8 cellular contexts compared by ENCODE assay signal in genomic region chr15:83837946-83838571, GRCh38.
DNase-seq lines count a peak whose midpoint lies in the region; ATAC-seq, FAIRE-seq and TF ChIP-seq lines count a peak whose summit lies in the region.

No MANE protein-coding gene starts in this region.

- DNase-seq in Caki2 (ENCODE audit: low read depth) (peak; percentile 22), HCT116 (ENCODE audit: low read depth, low spot score) (peak; percentile 51), WTC11 (ENCODE audit: low spot score) (peak; percentile 67)
- DNase-seq in activated T-cell treated with anti-CD3 and anti-CD28 coated beads, Interleukin-2, amount 50 U/mL, for 72 hours: no peak

- H3K36me3 ChIP-seq in HCT116 (ENCODE audit: control insufficient read depth in 1 of 2, insufficient read depth in 2 of 2, low read length in 2 of 2): no peaks in the 10 kb centered on the region

- no TSS peak for BruUV-seq in HCT116 (replicated peaks; lab: Mats Ljungman, UMichigan)

- H3K4me1 ChIP-seq in HCT116 (ENCODE audit: control insufficient read depth in 1 of 2, insufficient read depth in 2 of 2, low read length in 2 of 2): no peaks in the 10 kb centered on the region

- H3K27me3 ChIP-seq in HCT116 (ENCODE audit: insufficient read depth, low read length): peaks cover 11% of the 10 kb centered on the region; the same call in 1 of the 2 replicates

- no peak for TF ChIP-seq POLR2A in HCT116 (IDR thresholded peaks at IDR 0.05; ENCODE audit: borderline replicate concordance, extremely low read depth, insufficient read depth, insufficient read length)

- H3K4me3 Mint-ChIP-seq in WTC11: no peak overlapping the region
- H3K4me3 Mint-ChIP-seq in activated T-cell treated with anti-CD3 and anti-CD28 coated beads, Interleukin-2, amount 50 U/mL, for 72 hours: no peak overlapping the region

- intact Hi-C loops in HCT116 (cut with micrococcal nuclease): loop anchor here (2.0 kb wide), 1 partner anchor 273 kb away; no protein-coding TSS in a partner anchor

- no peaks in the 10 kb centered on the region for H4K20me1 ChIP-seq in HCT116 (ENCODE audit: insufficient read depth)

- H3K4me1 Mint-ChIP-seq in WTC11: peaks cover 4% of the 10 kb centered on the region
- H3K4me1 Mint-ChIP-seq in activated T-cell treated with anti-CD3 and anti-CD28 coated beads, Interleukin-2, amount 50 U/mL, for 72 hours (ENCODE audit: low read depth): no peaks in the 10 kb centered on the region

- TF ChIP-seq RAD21 in HCT116 (IDR thresholded peaks at IDR 0.05; ENCODE audit: low read depth): peak; percentile 52

- TF ChIP-seq CTCF in HCT116 (IDR thresholded peaks at IDR 0.05 in 2 of 3, conservative IDR thresholded peaks at IDR 0.05 in 1 of 3; ENCODE audit: borderline replicate concordance in 1 of 3, insufficient read depth in 1 of 3, low read depth in 2 of 3, low read length in 2 of 3) (peak; percentile 45 to 78 (median 76); a peak in 5 of 6 replicates), WTC11 (IDR thresholded peaks at IDR 0.05) (no peak)

- H3K4me2 ChIP-seq in HCT116 (ENCODE audit: low read length): 0 out of 2 replicates have a peak overlapping the region, but pooled peaks have one; percentile 0

- no peaks in the 10 kb centered on the region for H3K36me3 Mint-ChIP-seq in WTC11
- no peaks in the 10 kb centered on the region for H3K36me3 Mint-ChIP-seq in activated T-cell treated with anti-CD3 and anti-CD28 coated beads, Interleukin-2, amount 50 U/mL, for 72 hours (ENCODE audit: insufficient read depth in 2 of 2)

- H3K9me3 ChIP-seq in HCT116 (ENCODE audit: control insufficient read depth in 1 of 2, insufficient read depth in 1 of 2, low read depth in 1 of 2, low read length in 2 of 2): no peaks in the 10 kb centered on the region

- H3K4me3 ChIP-seq in HCT116 (replicated peaks in 1 of 2; ENCODE audit: low read depth in 1 of 2, low read length in 2 of 2): no peak overlapping the region

- no peaks in the 10 kb centered on the region for H3K9me3 Mint-ChIP-seq in WTC11
- H3K9me3 Mint-ChIP-seq in activated T-cell treated with anti-CD3 and anti-CD28 coated beads, Interleukin-2, amount 50 U/mL, for 72 hours: no peaks in the 10 kb centered on the region

- POLR2A ChIA-PET in HCT116 (lab: Charles Lee) (no interaction called here), WTC11 (lab: Charles Lee) (no interaction called here)

- in situ Hi-C loops in Caki2 (cut with HindIII; ENCODE audit: low pct_unique_long_range_greater_than_20kb, low sequenced_read_pairs): no loop called here

- H3K9me2 ChIP-seq in HCT116 (ENCODE audit: insufficient read depth): no peaks in the 10 kb centered on the region

- H3K27me3 Mint-ChIP-seq in WTC11 (ENCODE audit: low read depth): no peaks in the 10 kb centered on the region
- no peaks in the 10 kb centered on the region for H3K27me3 Mint-ChIP-seq in activated T-cell treated with anti-CD3 and anti-CD28 coated beads, Interleukin-2, amount 50 U/mL, for 72 hours (ENCODE audit: low read depth)

- CTCF ChIA-PET in HCT116 (lab: Charles Lee): interaction anchor here (0.7 to 2.9 kb wide), 10 partner anchors 9 to 401 kb away, joined by 3 to 9 read pairs (median 3); no protein-coding TSS in a partner anchor
- CTCF ChIA-PET in WTC11 (lab: Charles Lee): interaction anchor here (0.7 to 2.1 kb wide), 4 partner anchors 104 to 197 kb away, joined by 3 to 10 read pairs (median 4); no protein-coding TSS in a partner anchor

- H3K27ac Mint-ChIP-seq in WTC11: no peak overlapping the region
- no peak overlapping the region for H3K27ac Mint-ChIP-seq in activated T-cell treated with anti-CD3 and anti-CD28 coated beads, Interleukin-2, amount 50 U/mL, for 72 hours

- ATAC-seq in HCT116 (peak; percentile 99), WTC11 (peak; percentile 95), GM19467 (IDR thresholded peaks at IDR 0.05; ENCODE audit: unreplicated experiment) (no peak), HG03432 (IDR thresholded peaks at IDR 0.05; ENCODE audit: unreplicated experiment) (no peak), GM21723 (IDR thresholded peaks at IDR 0.05; ENCODE audit: unreplicated experiment) (no peak)
- no peak for ATAC-seq in activated T-cell treated with anti-CD3 and anti-CD28 coated beads, Interleukin-2, amount 50 U/mL, for 72 hours (replicated peaks in 1 of 2)

- FAIRE-seq in islet of Langerhans (lab: Jason Lieb, UNC): peak; percentile 55

- no peak overlapping the region for H3K9ac ChIP-seq in HCT116 (ENCODE audit: low read length)

- no peaks in the 10 kb centered on the region for H3K79me2 ChIP-seq in HCT116 (ENCODE audit: insufficient read depth, low read length)

- H2AFZ ChIP-seq in HCT116 (ENCODE audit: low read depth, low read length, poor library complexity, severe bottlenecking): peak overlapping the region; percentile 84

- RAD21 ChIA-PET in HCT116 (lab: Charles Lee; ENCODE audit: low non-redundant PET in 1 of 2, low total read pairs in 2 of 2, uncharacterized antibody in 2 of 2, unreplicated experiment in 2 of 2): no interaction called here

- no peak overlapping the region for H3K27ac ChIP-seq in HCT116 (ENCODE audit: low read depth, low read length)

TF ChIP-seq in HCT116, 20 proteins besides CTCF, POLR2A, EP300 and RAD21 (continues in another document):
- no peak for TF ChIP-seq EZH2 (IDR thresholded peaks at IDR 0.05)
- TF ChIP-seq MAX (IDR thresholded peaks at IDR 0.05): no peak
- TF ChIP-seq EZH2phosphoT487 (IDR thresholded peaks at IDR 0.05; ENCODE audit: borderline replicate concordance): no peak
- TF ChIP-seq REST (IDR thresholded peaks at IDR 0.05; ENCODE audit: low read depth): no peak
- no peak for TF ChIP-seq POLR2AphosphoS5 (IDR thresholded peaks at IDR 0.05; ENCODE audit: low read depth, low read length)
- TF ChIP-seq CBX3 (IDR thresholded peaks at IDR 0.05; ENCODE audit: low read depth): no peak

TF ChIP-seq in WTC11, 78 proteins besides CTCF, POLR2A, EP300 and RAD21:
- TF ChIP-seq ZNF317 (CRISPR knock-in tag; IDR thresholded peaks at IDR 0.05; ENCODE audit: borderline replicate concordance, low read depth): no peak
- TF ChIP-seq GRHL2 (CRISPR knock-in tag; IDR thresholded peaks at IDR 0.05; ENCODE audit: insufficient replicate concordance, severe bottlenecking): no peak
- no peak for TF ChIP-seq FOXK1 (CRISPR knock-in tag; IDR thresholded peaks at IDR 0.05)
- no peak for TF ChIP-seq ZNF423 (CRISPR knock-in tag; IDR thresholded peaks at IDR 0.05)
- TF ChIP-seq NFE2L1 (CRISPR knock-in tag; IDR thresholded peaks at IDR 0.05): no peak
- TF ChIP-seq ERG (CRISPR knock-in tag; IDR thresholded peaks at IDR 0.05): no peak
- TF ChIP-seq ZNF671 (CRISPR knock-in tag; IDR thresholded peaks at IDR 0.05): no peak
- no peak for TF ChIP-seq ZNF232 (CRISPR knock-in tag; IDR thresholded peaks at IDR 0.05)
- no peak for TF ChIP-seq GABPB1 (CRISPR knock-in tag; IDR thresholded peaks at IDR 0.05)

Comparison
In these comparisons a context has a peak if more than half of its experiments do, and no peak if none do; other contexts are left out.
1. DNase-seq: peak in Caki2 (single experiment), HCT116 (single experiment) and WTC11 (single experiment); none in activated T-cell treated with anti-CD3 and anti-CD28 coated beads, Interleukin-2, amount 50 U/mL, for 72 hours (0 of 2).
2. ATAC-seq: peak in HCT116 (single experiment) and WTC11 (single experiment); none in GM19467 (single experiment), HG03432 (single experiment), GM21723 (single experiment) and activated T-cell treated with anti-CD3 and anti-CD28 coated beads, Interleukin-2, amount 50 U/mL, for 72 hours (0 of 2).